In the genomic region with DNA sequence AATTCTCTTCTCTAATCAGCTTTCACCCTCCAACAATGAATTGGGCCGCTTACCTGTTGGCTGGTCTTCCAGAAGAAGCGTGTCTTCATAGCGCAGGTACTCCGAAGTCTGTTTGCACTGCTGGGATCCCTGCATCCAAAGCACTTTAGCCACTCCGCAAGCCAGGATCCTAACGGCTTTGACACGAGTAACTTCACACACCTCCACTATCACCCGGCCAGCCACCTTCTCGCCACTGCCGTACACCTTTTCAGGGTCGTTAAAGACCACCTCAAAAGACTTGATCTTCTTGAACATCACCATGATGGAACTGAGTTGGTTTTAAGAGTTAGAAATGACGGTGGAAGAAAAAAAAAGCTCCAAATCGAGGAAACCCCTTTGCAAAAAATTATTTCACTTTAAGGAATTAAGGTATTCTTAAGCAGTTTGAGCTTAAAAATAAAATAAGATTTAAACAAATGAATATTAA, we compare ENCODE assay signal across 6 cellular contexts. TPM values are rescaled to one million over a fixed set of nuclear protein-coding genes. Genes with fewer than 3 reads are reported as not detected.
DNase-seq lines count a peak whose midpoint lies in the region; ATAC-seq and TF ChIP-seq lines count a peak whose summit lies in the region.

No MANE protein-coding gene starts in this region.

- H3K36me3 ChIP-seq in brain microvascular endothelial cell (replicated peaks) (peaks cover 30% of the 10 kb centered on the region), osteoblast (ENCODE audit: insufficient read depth, low read length) (peaks cover 38% of the 10 kb centered on the region)

- H2AFZ ChIP-seq in osteoblast (ENCODE audit: low read length), result no peak overlapping the region

- no peak for ATAC-seq in GM19023 (IDR thresholded peaks at IDR 0.05; ENCODE audit: unreplicated experiment)
- no peak for ATAC-seq in GM18858 (IDR thresholded peaks at IDR 0.05; ENCODE audit: unreplicated experiment)

- H4K20me1 ChIP-seq in osteoblast (ENCODE audit: insufficient read depth, low read length), result peaks cover 43% of the 10 kb centered on the region

- peaks cover 40% of the 10 kb centered on the region for H3K79me2 ChIP-seq in osteoblast (ENCODE audit: insufficient read depth, low read length)

- H3K27me3 ChIP-seq in brain microvascular endothelial cell (replicated peaks) (no peaks in the 10 kb centered on the region), osteoblast (ENCODE audit: insufficient read depth, low read length) (no peaks in the 10 kb centered on the region)

- H3K9me3 ChIP-seq in osteoblast (ENCODE audit: low read depth, low read length), result no peaks in the 10 kb centered on the region

- DNase-seq in NAMALWA (ENCODE audit: low spot score) (peak; percentile 38), brain microvascular endothelial cell (no peak), osteoblast (ENCODE audit: insufficient read length, low spot score, missing footprints) (no peak), midbrain (lab: John Stamatoyannopoulos, UW) (no peak)

- TF ChIP-seq CTCF in brain microvascular endothelial cell (IDR thresholded peaks at IDR 0.05; ENCODE audit: low read depth, low read length, missing control alignments) (no peak), osteoblast (IDR thresholded peaks at IDR 0.05; ENCODE audit: extremely low read depth, low read depth, low read length) (no peak)

- H3K4me3 ChIP-seq in brain microvascular endothelial cell (ENCODE audit: low read depth, low read length), result peak overlapping the region; percentile 88
- peak overlapping the region; percentile 91 for H3K4me3 ChIP-seq in osteoblast (ENCODE audit: insufficient read depth, low read length)

- H3K4me2 ChIP-seq in osteoblast (ENCODE audit: insufficient read depth, low read length), result peak overlapping the region; percentile 92

- in situ Hi-C loops in brain microvascular endothelial cell (cut with HindIII; ENCODE audit: low pct_ligation_motif_present, low sequenced_read_pairs), result no loop called here

- H3K4me1 ChIP-seq in osteoblast (ENCODE audit: insufficient read depth, low read length), result peaks cover 29% of the 10 kb centered on the region

- no peak overlapping the region for H3K27ac ChIP-seq in brain microvascular endothelial cell
- peak overlapping the region; percentile 40 for H3K27ac ChIP-seq in osteoblast (ENCODE audit: low read depth, low read length)

RNA-seq across cellular contexts. Expression of a gene that starts 0.4 kb away (rescaled TPM):
- total RNA-seq in osteoblast, result 400 and 529 TPM in 2 replicates

RNA-seq across cellular contexts. Expression of a gene that starts 25.5 kb away (rescaled TPM):
- not detected in 2 replicates for total RNA-seq in osteoblast

RNA-seq across cellular contexts. Expression of a gene that starts 31.5 kb away (rescaled TPM):
- total RNA-seq in osteoblast, result 9.4 and 13.3 TPM in 2 replicates

RNA-seq across cellular contexts. Expression of a gene that starts 31.6 kb away (rescaled TPM):
- total RNA-seq in osteoblast, result 0.59 and 1.1 TPM in 2 replicates

RNA-seq across cellular contexts. Expression of a gene that starts 38.2 kb away (rescaled TPM):
- 33.3 and 33.7 TPM in 2 replicates for total RNA-seq in osteoblast
